ENCODE assay signal across 8 cellular contexts in the genomic region with DNA sequence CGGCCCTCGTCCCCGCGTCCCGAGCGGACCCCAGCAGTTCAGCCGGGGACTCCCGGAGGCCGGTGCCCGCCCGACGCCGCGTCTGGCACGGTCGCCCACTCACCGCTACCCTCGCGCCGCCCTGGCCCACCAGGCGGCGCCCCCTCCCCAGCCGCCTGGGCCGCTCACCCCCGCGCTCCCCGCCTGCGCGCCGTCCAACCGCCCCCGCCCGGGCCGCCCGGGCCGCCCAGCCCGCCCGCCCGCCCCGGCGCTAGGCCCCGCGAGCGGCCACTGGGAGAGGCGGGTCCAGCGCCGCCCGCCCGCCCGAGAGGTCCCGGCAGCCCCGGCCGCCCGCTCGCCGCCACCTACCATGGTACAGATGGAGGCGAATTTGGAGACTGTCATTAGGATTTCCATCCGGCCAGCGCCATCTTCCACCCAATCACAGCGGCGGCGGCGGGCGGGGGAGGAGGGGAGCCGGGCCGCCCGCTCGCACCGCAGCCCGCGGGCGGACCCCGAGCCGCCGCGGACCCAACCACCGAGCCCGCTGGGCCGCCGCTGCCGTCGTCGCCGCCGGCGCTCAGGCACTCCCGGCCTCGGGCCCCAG. TPM values are rescaled to one million over a fixed set of nuclear protein-coding genes. Genes with fewer than 3 reads are reported as not detected.
DNase-seq lines count a peak whose midpoint lies in the region; ATAC-seq, FAIRE-seq and TF ChIP-seq lines count a peak whose summit lies in the region.

A gene with protein sequence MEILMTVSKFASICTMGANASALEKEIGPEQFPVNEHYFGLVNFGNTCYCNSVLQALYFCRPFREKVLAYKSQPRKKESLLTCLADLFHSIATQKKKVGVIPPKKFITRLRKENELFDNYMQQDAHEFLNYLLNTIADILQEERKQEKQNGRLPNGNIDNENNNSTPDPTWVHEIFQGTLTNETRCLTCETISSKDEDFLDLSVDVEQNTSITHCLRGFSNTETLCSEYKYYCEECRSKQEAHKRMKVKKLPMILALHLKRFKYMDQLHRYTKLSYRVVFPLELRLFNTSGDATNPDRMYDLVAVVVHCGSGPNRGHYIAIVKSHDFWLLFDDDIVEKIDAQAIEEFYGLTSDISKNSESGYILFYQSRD (minus strand): TSS at position 568 of the 586 bp plus-strand sequence. CDS start 172 bp downstream, at position 396.

- peaks cover 33 to 51% (median 44%) of the 10 kb centered on the region in 4 donors for H3K4me1 Mint-ChIP-seq in CD4-positive, alpha-beta memory T cell
- peaks cover 48% of the 10 kb centered on the region for H3K4me1 Mint-ChIP-seq in WTC11

- no peaks in the 10 kb centered on the region for H3K9me3 Mint-ChIP-seq in CD4-positive, alpha-beta memory T cell
- H3K9me3 Mint-ChIP-seq in WTC11 = no peaks in the 10 kb centered on the region

- POLR2A ChIA-PET in CD4-positive, alpha-beta memory T cell (lab: Charles Lee; ENCODE audit: partially characterized antibody) = interaction anchor here (0.9 to 1.6 kb wide), 2 partner anchors 80 to 85 kb away, joined by 5 to 7 read pairs; a partner anchor contains a TSS
- POLR2A ChIA-PET in WTC11 (lab: Charles Lee) = no interaction called here

- no peak for TF ChIP-seq CTCF in WTC11 (IDR thresholded peaks at IDR 0.05)

- CTCF ChIA-PET in CD4-positive, alpha-beta memory T cell (lab: Charles Lee; ENCODE audit: partially characterized antibody) = interaction anchor here (0.5 kb wide), 1 partner anchor 55 kb away, joined by 3 read pairs; no protein-coding TSS in a partner anchor
- CTCF ChIA-PET in WTC11 (lab: Charles Lee) = interaction anchor here (0.6 to 1.3 kb wide), 2 partner anchors 27 to 186 kb away, joined by 4 to 6 read pairs; no protein-coding TSS in a partner anchor

- no peaks in the 10 kb centered on the region for H3K27me3 ChIP-seq in CD4-positive, alpha-beta memory T cell (ENCODE audit: insufficient read depth, low read length)
- H3K27me3 ChIP-seq in ectodermal cell (ENCODE audit: control insufficient read depth, insufficient read depth, low read length, poor library complexity, severe bottlenecking) = no peaks in the 10 kb centered on the region
- no peaks in the 10 kb centered on the region for H3K27me3 ChIP-seq in mononuclear cell (ENCODE audit: insufficient read depth, low read length)
- H3K27me3 ChIP-seq in stomach smooth muscle (ENCODE audit: control insufficient read depth in 1 of 2, insufficient read depth in 2 of 2, low read length in 2 of 2) = no peaks in the 10 kb centered on the region

- peak within 1 kb of the TSS; percentile 86 to 87 for H3K9ac ChIP-seq in stomach smooth muscle (ENCODE audit: low read length in 2 of 2)

- H3K4me3 ChIP-seq in CD4-positive, alpha-beta memory T cell (ENCODE audit: low read length in 2 of 2) = peak within 1 kb of the TSS; percentile 33 to 63
- peak within 1 kb of the TSS; percentile 77 for H3K4me3 ChIP-seq in ectodermal cell (ENCODE audit: insufficient read depth, low read depth, low read length)
- H3K4me3 ChIP-seq in mononuclear cell (ENCODE audit: low read length) = peak within 1 kb of the TSS; percentile 71
- H3K4me3 ChIP-seq in stomach smooth muscle (ENCODE audit: low read length in 2 of 2) = peak within 1 kb of the TSS; percentile 84 to 90

- ATAC-seq in GM19351 (IDR thresholded peaks at IDR 0.05; ENCODE audit: unreplicated experiment) = peak; percentile 3
- ATAC-seq in HG03469 (IDR thresholded peaks at IDR 0.05; ENCODE audit: unreplicated experiment) = peak; percentile 1
- ATAC-seq in WTC11 = peak; percentile 54

- peak within 1 kb of the TSS; percentile 91 to 99 (median 98) for H3K4me3 Mint-ChIP-seq in CD4-positive, alpha-beta memory T cell
- peak within 1 kb of the TSS; percentile 97 for H3K4me3 Mint-ChIP-seq in WTC11

- peak within 1 kb of the TSS; percentile 95 for H3K27ac ChIP-seq in CD4-positive, alpha-beta memory T cell (ENCODE audit: low read depth, low read length)
- H3K27ac ChIP-seq in ectodermal cell (ENCODE audit: insufficient read depth, low read depth, low read length, poor library complexity, severe bottlenecking) (peak within 1 kb of the TSS; percentile 74), stomach smooth muscle (ENCODE audit: low read length) (peak within 1 kb of the TSS; percentile 83)

- H3K4me1 ChIP-seq in CD4-positive, alpha-beta memory T cell (ENCODE audit: insufficient read depth, low read length) = peaks cover 43% of the 10 kb centered on the region
- H3K4me1 ChIP-seq in ectodermal cell (ENCODE audit: control insufficient read depth, insufficient read depth, low read length) (peaks cover 8% of the 10 kb centered on the region), mononuclear cell (ENCODE audit: insufficient read depth, low read length) (peaks cover 47% of the 10 kb centered on the region), stomach smooth muscle (ENCODE audit: control insufficient read depth, insufficient read depth, low read length) (peaks cover 19% of the 10 kb centered on the region)

- 0% methylated on average over 86 to 88 of the region's 88 CpGs for WGBS in ectodermal cell, 2 experiments

- H3K36me3 Mint-ChIP-seq in CD4-positive, alpha-beta memory T cell = peaks cover 0 to 6% of the 10 kb centered on the region in 2 donors
- no peaks in the 10 kb centered on the region for H3K36me3 Mint-ChIP-seq in WTC11

- H3K27ac Mint-ChIP-seq in CD4-positive, alpha-beta memory T cell = peak within 1 kb of the TSS; percentile 96 to 99 (median 98)
- H3K27ac Mint-ChIP-seq in WTC11 = peak within 1 kb of the TSS; percentile 100

- no peaks in the 10 kb centered on the region for H3K27me3 Mint-ChIP-seq in CD4-positive, alpha-beta memory T cell
- H3K27me3 Mint-ChIP-seq in WTC11 (ENCODE audit: low read depth) = no peaks in the 10 kb centered on the region

- intact Hi-C loops in CD4-positive, alpha-beta memory T cell (cut with micrococcal nuclease) = loop anchor here (1.0 to 5.0 kb wide), 5 partner anchors 24 to 966 kb away; a partner anchor contains a TSS

- no peaks in the 10 kb centered on the region for H3K9me3 ChIP-seq in CD4-positive, alpha-beta memory T cell (ENCODE audit: control insufficient read depth in 1 of 2, low read length in 2 of 2)
- H3K9me3 ChIP-seq in ectodermal cell (ENCODE audit: control insufficient read depth, low read length) (no peaks in the 10 kb centered on the region), mononuclear cell (ENCODE audit: low read depth, low read length) (no peaks in the 10 kb centered on the region), stomach smooth muscle (ENCODE audit: control insufficient read depth in 2 of 2, low read length in 2 of 2) (no peaks in the 10 kb centered on the region)

- no peaks in the 10 kb centered on the region for H3K36me3 ChIP-seq in CD4-positive, alpha-beta memory T cell (ENCODE audit: insufficient read depth, low read length)
- H3K36me3 ChIP-seq in ectodermal cell (ENCODE audit: control insufficient read depth, insufficient read depth, low read length) (no peaks in the 10 kb centered on the region), stomach smooth muscle (ENCODE audit: control insufficient read depth in 2 of 2, insufficient read depth in 2 of 2, low read length in 2 of 2) (no peaks in the 10 kb centered on the region)

- peak in 1 of 5 donors; percentile 70 for DNase-seq in CD4-positive, alpha-beta memory T cell
- DNase-seq in WTC11 (ENCODE audit: low spot score) (peak; percentile 67), RCC 7860 (ENCODE audit: low spot score) (no peak)

- FAIRE-seq in RCC 7860 (lab: Jason Lieb, UNC) = no peak

TF ChIP-seq in WTC11, 78 proteins besides CTCF, POLR2A, EP300 and RAD21:
- TF ChIP-seq, protein P1, sequence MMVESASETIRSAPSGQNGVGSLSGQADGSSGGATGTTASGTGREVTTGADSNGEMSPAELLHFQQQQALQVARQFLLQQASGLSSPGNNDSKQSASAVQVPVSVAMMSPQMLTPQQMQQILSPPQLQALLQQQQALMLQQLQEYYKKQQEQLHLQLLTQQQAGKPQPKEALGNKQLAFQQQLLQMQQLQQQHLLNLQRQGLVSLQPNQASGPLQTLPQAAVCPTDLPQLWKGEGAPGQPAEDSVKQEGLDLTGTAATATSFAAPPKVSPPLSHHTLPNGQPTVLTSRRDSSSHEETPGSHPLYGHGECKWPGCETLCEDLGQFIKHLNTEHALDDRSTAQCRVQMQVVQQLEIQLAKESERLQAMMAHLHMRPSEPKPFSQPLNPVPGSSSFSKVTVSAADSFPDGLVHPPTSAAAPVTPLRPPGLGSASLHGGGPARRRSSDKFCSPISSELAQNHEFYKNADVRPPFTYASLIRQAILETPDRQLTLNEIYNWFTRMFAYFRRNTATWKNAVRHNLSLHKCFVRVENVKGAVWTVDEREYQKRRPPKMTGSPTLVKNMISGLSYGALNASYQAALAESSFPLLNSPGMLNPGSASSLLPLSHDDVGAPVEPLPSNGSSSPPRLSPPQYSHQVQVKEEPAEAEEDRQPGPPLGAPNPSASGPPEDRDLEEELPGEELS (CRISPR knock-in tag; IDR thresholded peaks at IDR 0.05) = no peak
- TF ChIP-seq SP1 (CRISPR knock-in tag; conservative IDR thresholded peaks at IDR 0.05) = 0 out of 2 replicates have a peak, but pooled peaks have one; percentile 2

RNA-seq across cellular contexts. Expression of the gene that starts here (rescaled TPM):
- total RNA-seq in CD4-positive, alpha-beta memory T cell = 10 to 100 TPM; 24.0 to 26.0 TPM
- polyA plus RNA-seq in CD4-positive, alpha-beta memory T cell = 10 to 100 TPM; 16.1 to 16.4 TPM
- total RNA-seq in WTC11 (2021) (23.1 to 26.1 TPM (median 25.1 TPM) in 3 replicates), mononuclear cell (52.4 TPM)
- polyA plus RNA-seq in ectodermal cell (2013, experiment 1 of 4) = 20.9 TPM
- polyA plus RNA-seq in ectodermal cell (2013, experiment 2 of 4) = 19.2 TPM
- 17.0 TPM for polyA plus RNA-seq in ectodermal cell (2013, experiment 3 of 4)
- polyA plus RNA-seq in ectodermal cell (2013, experiment 4 of 4) = 18.2 TPM

Comparison
In these comparisons a context has a peak if more than half of its experiments do, and no peak if none do; other contexts are left out.
1. ATAC-seq: peak in every context shown above with its lines; median percentile 54 in WTC11; 3 in GM19351; 1 in HG03469.